ENCODE assay signal across 8 cellular contexts in genomic region chr14:54782803-54783659, GRCh38.
DNase-seq lines count a peak whose midpoint lies in the region; ATAC-seq and TF ChIP-seq lines count a peak whose summit lies in the region.

No MANE protein-coding gene starts in this region.

- TF ChIP-seq CTCF in DOHH2 (IDR thresholded peaks at IDR 0.05; ENCODE audit: low read depth, low read length, poor library complexity, severe bottlenecking) (peak; percentile 50), smooth muscle cell (IDR thresholded peaks at IDR 0.05; ENCODE audit: borderline replicate concordance, insufficient read depth, poor library complexity, severe bottlenecking) (no peak)

- H3K79me2 ChIP-seq in DOHH2 (ENCODE audit: control insufficient read depth, low read length): no peaks in the 10 kb centered on the region
- H3K79me2 ChIP-seq in smooth muscle cell (ENCODE audit: low read depth): no peaks in the 10 kb centered on the region

- peaks cover 2% of the 10 kb centered on the region for H3K4me1 Mint-ChIP-seq in T-helper 17 cell

- H3K9ac ChIP-seq in smooth muscle cell (ENCODE audit: low read depth): no peak overlapping the region

- no peak overlapping the region for H2AFZ ChIP-seq in smooth muscle cell (ENCODE audit: low read depth)

- no peaks in the 10 kb centered on the region for H3K27me3 Mint-ChIP-seq in T-helper 17 cell

- peaks cover 48% of the 10 kb centered on the region for H3K4me1 ChIP-seq in DOHH2 (ENCODE audit: control insufficient read depth, low read length)
- no peaks in the 10 kb centered on the region for H3K4me1 ChIP-seq in smooth muscle cell (ENCODE audit: low read depth)

- ATAC-seq in GM19328 (IDR thresholded peaks at IDR 0.05; ENCODE audit: unreplicated experiment): peak; percentile 87
- peak; percentile 74 for ATAC-seq in HG03196 (IDR thresholded peaks at IDR 0.05; ENCODE audit: unreplicated experiment)
- peak; percentile 45 for ATAC-seq in T-helper 17 cell
- no peak for ATAC-seq in GM18517 (IDR thresholded peaks at IDR 0.05; ENCODE audit: unreplicated experiment)

- H3K9me2 ChIP-seq in DOHH2 (replicated peaks; ENCODE audit: control insufficient read depth, low read length): no peaks in the 10 kb centered on the region

- H4K20me1 ChIP-seq in DOHH2 (ENCODE audit: control insufficient read depth, insufficient read depth, low read depth, low read length) (no peaks in the 10 kb centered on the region), smooth muscle cell (ENCODE audit: low read depth) (peaks cover 3% of the 10 kb centered on the region)

- no peaks in the 10 kb centered on the region for H3F3A ChIP-seq in DOHH2 (ENCODE audit: control insufficient read depth, insufficient read depth)
- H3F3A ChIP-seq in smooth muscle cell (ENCODE audit: low read depth): no peaks in the 10 kb centered on the region

- H3K9me3 ChIP-seq in DOHH2 (ENCODE audit: control insufficient read depth, insufficient read depth, low read length) (no peaks in the 10 kb centered on the region), T-helper 17 cell (ENCODE audit: control insufficient read depth, low read length, poor library complexity, severe bottlenecking) (no peaks in the 10 kb centered on the region), smooth muscle cell (replicated peaks; ENCODE audit: low read depth) (no peaks in the 10 kb centered on the region)

- H3K4me3 Mint-ChIP-seq in T-helper 17 cell: no peak overlapping the region

- no peak overlapping the region for H3K4me3 ChIP-seq in DOHH2 (ENCODE audit: low read length)
- H3K4me3 ChIP-seq in smooth muscle cell: no peak overlapping the region

- H3K4me2 ChIP-seq in DOHH2 (ENCODE audit: low read length) (no peak overlapping the region), smooth muscle cell (no peak overlapping the region)

- H3K27me3 ChIP-seq in DOHH2 (ENCODE audit: control insufficient read depth, low read length) (no peaks in the 10 kb centered on the region), smooth muscle cell (ENCODE audit: low read depth) (no peaks in the 10 kb centered on the region)

- peak overlapping the region; percentile 67 for H3K27ac Mint-ChIP-seq in T-helper 17 cell

- no peak overlapping the region for H3K27ac ChIP-seq in DOHH2 (ENCODE audit: low read depth, low read length)
- no peak overlapping the region for H3K27ac ChIP-seq in smooth muscle cell (ENCODE audit: low read depth)

- no peak for DNase-seq in T-helper 17 cell
- DNase-seq in left kidney (ENCODE audit: low read depth, low spot score): peak; percentile 56
- no peak for DNase-seq in smooth muscle cell (lab: John Stamatoyannopoulos, UW; ENCODE audit: unreplicated experiment)
- DNase-seq in HUDEP-2 (lab: John Stamatoyannopoulos, UW; ENCODE audit: unreplicated experiment in 76 of 76): no peak

- H3K36me3 Mint-ChIP-seq in T-helper 17 cell (ENCODE audit: low read depth): peaks cover 4% of the 10 kb centered on the region

- 93% methylated on average over 14 of the region's 14 CpGs for WGBS in smooth muscle cell (ENCODE audit: low lambda C conversion rate)

- H3K36me3 ChIP-seq in DOHH2 (ENCODE audit: control insufficient read depth, low read length) (no peaks in the 10 kb centered on the region), smooth muscle cell (ENCODE audit: low read depth) (peaks cover 6% of the 10 kb centered on the region)
